In genomic region chr9:131724678-131725077, GRCh38 we compare ENCODE assay signal across 1 cellular context.
TF ChIP-seq lines count a peak whose summit lies in the region.

No MANE protein-coding gene starts in this region.

TF ChIP-seq in endothelial cell of umbilical vein, 7 proteins besides CTCF, POLR2A, EP300 and RAD21 (continued from another document):
- no peak for TF ChIP-seq MAX (IDR thresholded peaks at IDR 0.05; ENCODE audit: insufficient read depth, insufficient read length)
- no peak for TF ChIP-seq POLR2AphosphoS5 (IDR thresholded peaks at IDR 0.05; ENCODE audit: insufficient read depth, low read depth, low read length)
